In genomic region chr15:67005294-67005996, GRCh38 we compare ENCODE assay signal across 25 cellular contexts.
"Had no signal": no experiment of that assay in that cellular context is flagged by ENCODE, and none has a peak within 500 bp of the region (broad histone marks: within the 10 kb centered on the region; RNA-seq: fewer than 3 reads in every experiment).

No MANE protein-coding gene starts in this region.

- H3K27ac ChIP-seq: brain microvascular endothelial cell, cardiac muscle cell, PC-9, VCaP had no signal

- H3K4me3 Mint-ChIP-seq: activated CD4-positive, alpha-beta memory T cell treated with anti-CD3 and anti-CD28 coated beads, Interleukin-2, amount 10 ng/mL, durations not matched to agents 7 days and 5 days; activated CD4-positive, alpha-beta T cell treated with anti-CD3 and anti-CD28 coated beads for 36 hours; activated naive CD4-positive, alpha-beta T cell treated with anti-CD3 and anti-CD28 coated beads for 36 hours; activated naive CD8-positive, alpha-beta T cell; activated T-helper 17 cell treated with anti-CD3 and anti-CD28 coated beads, Interleukin-2, amount 50 U/mL, for 72 hours; T-helper 17 cell had no signal

- ATAC-seq: activated CD4-positive, alpha-beta T cell treated with anti-CD3 and anti-CD28 coated beads for 36 hours; activated T-helper 17 cell treated with anti-CD3 and anti-CD28 coated beads, Interleukin-2, amount 50 U/mL, for 72 hours; T-helper 17 cell had no signal

- H3K4me1 Mint-ChIP-seq: activated CD4-positive, alpha-beta T cell treated with anti-CD3 and anti-CD28 coated beads for 36 hours; activated T-helper 17 cell treated with anti-CD3 and anti-CD28 coated beads, Interleukin-2, amount 50 U/mL, for 72 hours had no signal

- FAIRE-seq: TTC549 had no signal

- H3K4me3 ChIP-seq: cardiac muscle cell, PC-9 had no signal

- H3K4me2 ChIP-seq: PC-9 had no signal

- H3K9me3 Mint-ChIP-seq: activated CD4-positive, alpha-beta memory T cell treated with anti-CD3 and anti-CD28 coated beads, Interleukin-2, amount 10 ng/mL, durations not matched to agents 7 days and 5 days; activated naive CD4-positive, alpha-beta T cell treated with anti-CD3 and anti-CD28 coated beads for 36 hours; activated T-helper 17 cell treated with anti-CD3 and anti-CD28 coated beads, Interleukin-2, amount 50 U/mL, for 72 hours had no signal

- H3K27me3 ChIP-seq: brain microvascular endothelial cell, cardiac muscle cell had no signal

- H3K36me3 ChIP-seq: brain microvascular endothelial cell, cardiac muscle cell had no signal

- H3K27ac Mint-ChIP-seq: activated CD4-positive, alpha-beta memory T cell treated with anti-CD3 and anti-CD28 coated beads, Interleukin-2, amount 10 ng/mL, durations not matched to agents 7 days and 5 days; activated CD4-positive, alpha-beta T cell treated with anti-CD3 and anti-CD28 coated beads for 36 hours; activated naive CD4-positive, alpha-beta T cell treated with anti-CD3 and anti-CD28 coated beads for 36 hours; activated naive CD8-positive, alpha-beta T cell; activated T-helper 17 cell treated with anti-CD3 and anti-CD28 coated beads, Interleukin-2, amount 50 U/mL, for 72 hours; T-helper 17 cell had no signal

- H3K27me3 Mint-ChIP-seq: activated CD4-positive, alpha-beta T cell treated with anti-CD3 and anti-CD28 coated beads for 36 hours; activated naive CD8-positive, alpha-beta T cell; activated T-helper 17 cell treated with anti-CD3 and anti-CD28 coated beads, Interleukin-2, amount 50 U/mL, for 72 hours had no signal

- DNase-seq: activated CD4-positive, alpha-beta memory T cell treated with anti-CD3 and anti-CD28 coated beads, Interleukin-2, amount 10 ng/mL, durations not matched to agents 7 days and 5 days; activated CD4-positive, alpha-beta T cell treated with anti-CD3 and anti-CD28 coated beads for 36 hours; activated CD4-positive, alpha-beta T cell treated with anti-CD3 and anti-CD28 coated beads, Interleukin-2, amount 50 U/mL, for 1 hour; activated gamma-delta T cell; activated naive CD4-positive, alpha-beta T cell treated with anti-CD3 and anti-CD28 coated beads for 36 hours; activated T-cell treated with anti-CD3 and anti-CD28 coated beads for 4 hours; activated T-cell treated with anti-CD3 and anti-CD28 coated beads, Interleukin-2, amount 50 U/mL, for 48 hours; brain microvascular endothelial cell; Karpas-422; MM.1S; NCI-H1105 treated with DMSO at 0.1 percent for 48 hours; NCI-H1436 treated with DMSO at 0.1 percent for 48 hours; NCI-H187; NCI-H2081; NCI-H510A treated with DMSO at 0.1 percent for 48 hours; NCI-H69; PC-9; SHP77 treated with DMSO at 0.1 percent for 48 hours; T-helper 17 cell; T-helper 9 cell had no signal

- H2AFZ ChIP-seq: PC-9 had no signal
